Comparison of ENCODE assay signal across 1 cellular context in genomic region chr14:90256354-90257131, GRCh38.
TF ChIP-seq lines count a peak whose summit lies in the region.

PSMC1 (plus strand) TSS chr14:90256553; CDS start chr14:90256598, 45 bp downstream.

TF ChIP-seq in K562, 482 proteins besides CTCF, POLR2A, EP300 and RAD21 (continued from another document and continues in another):
- TF ChIP-seq E2F6 (IDR thresholded peaks at IDR 0.05; ENCODE audit: borderline replicate concordance in 1 of 2, extremely low read depth in 1 of 2, insufficient read depth in 1 of 2, insufficient read length in 1 of 2, low read depth in 1 of 2, low read length in 1 of 2, poor library complexity in 1 of 2, severe bottlenecking in 1 of 2) = peak in 1 of 2 experiments; percentile 56
- no peak for TF ChIP-seq KAT7 (CRISPR knock-in tag; IDR thresholded peaks at IDR 0.05; ENCODE audit: borderline replicate concordance)
- TF ChIP-seq SIN3B (IDR thresholded peaks at IDR 0.05; ENCODE audit: low read depth) = peak; percentile 44; the same call in 1 of the 2 replicates
- TF ChIP-seq PHF8 (IDR thresholded peaks at IDR 0.05; ENCODE audit: borderline replicate concordance, low read length) = peak; percentile 87
- TF ChIP-seq ZNF511 (CRISPR knock-in tag; IDR thresholded peaks at IDR 0.05) = peak; percentile 47; the same call in 1 of the 2 replicates
- TF ChIP-seq ZBTB40 (IDR thresholded peaks at IDR 0.05) = peak; percentile 95
- TF ChIP-seq ZBTB40 (CRISPR knock-in tag; IDR thresholded peaks at IDR 0.05) = no peak
- no peak for TF ChIP-seq BRCA1 (IDR thresholded peaks at IDR 0.05)
- no peak for TF ChIP-seq BRCA1 (CRISPR knock-in tag; IDR thresholded peaks at IDR 0.05)
- TF ChIP-seq ETV5 (CRISPR knock-in tag; IDR thresholded peaks at IDR 0.05; ENCODE audit: low read depth) = peak; percentile 69; the same call in 1 of the 2 replicates
- TF ChIP-seq HMG20A (CRISPR knock-in tag; conservative IDR thresholded peaks at IDR 0.05) = no peak
- no peak for TF ChIP-seq DPF2 (IDR thresholded peaks at IDR 0.05)
- TF ChIP-seq KDM4B (IDR thresholded peaks at IDR 0.05; ENCODE audit: borderline replicate concordance in 2 of 2, low read depth in 1 of 2) = peak in 1 of 2 experiments; percentile 57; a peak in 1 of 4 replicates
- peak in 1 of 2 experiments; percentile 47; a peak in 2 of 4 replicates for TF ChIP-seq TBL1XR1 (IDR thresholded peaks at IDR 0.05; ENCODE audit: low read length in 2 of 2)
- peak; percentile 20; the same call in 1 of the 2 replicates for TF ChIP-seq ESRRA (IDR thresholded peaks at IDR 0.05; ENCODE audit: borderline replicate concordance, low read depth)
- peak; percentile 26; the same call in 1 of the 2 replicates for TF ChIP-seq TOE1 (IDR thresholded peaks at IDR 0.05; ENCODE audit: borderline replicate concordance)
- no peak for TF ChIP-seq TOE1 (CRISPR knock-in tag; IDR thresholded peaks at IDR 0.05; ENCODE audit: borderline replicate concordance, low read depth)
- TF ChIP-seq PURB (CRISPR knock-in tag; IDR thresholded peaks at IDR 0.05; ENCODE audit: low read depth) = no peak
- peak; percentile 94 for TF ChIP-seq ZNF407 (IDR thresholded peaks at IDR 0.05; ENCODE audit: low read depth)
- peak; percentile 56; the same call in 1 of the 2 replicates for TF ChIP-seq ZBED1 (IDR thresholded peaks at IDR 0.05)
- TF ChIP-seq ZNF165 (CRISPR knock-in tag; IDR thresholded peaks at IDR 0.05; ENCODE audit: borderline replicate concordance) = no peak
- 0 out of 4 replicates have a peak, but pooled peaks of 1 of the 2 experiments have one; percentile 18 for TF ChIP-seq NRF1 (conservative IDR thresholded peaks at IDR 0.05 in 1 of 2, IDR thresholded peaks at IDR 0.05 in 1 of 2)
- peak; percentile 88 for TF ChIP-seq ELF1 (tag; IDR thresholded peaks at IDR 0.05)
- 0 out of 2 replicates have a peak, but pooled peaks have one; percentile 4 for TF ChIP-seq ZNF512 (tag; IDR thresholded peaks at IDR 0.05)
- no peak for TF ChIP-seq BACH1 (tag; IDR thresholded peaks at IDR 0.05)
- TF ChIP-seq ZNF316 (IDR thresholded peaks at IDR 0.05) = peak; percentile 77
- peak; percentile 66; the same call in 1 of the 2 replicates for TF ChIP-seq BRD4 (IDR thresholded peaks at IDR 0.05)
- no peak for TF ChIP-seq ATF1 (CRISPR knock-in tag; IDR thresholded peaks at IDR 0.05)
- peak; percentile 62 for TF ChIP-seq ATF1 (tag; IDR thresholded peaks at IDR 0.05)
- TF ChIP-seq ZFX (CRISPR knock-in tag; IDR thresholded peaks at IDR 0.05) = peak; percentile 88
- peak; percentile 92 for TF ChIP-seq RBFOX2 (IDR thresholded peaks at IDR 0.05; ENCODE audit: low read depth, low read length)
- peak; percentile 67 for TF ChIP-seq POLR2H (tag; IDR thresholded peaks at IDR 0.05; ENCODE audit: low read depth)
- TF ChIP-seq BCL6 (CRISPR knock-in tag; IDR thresholded peaks at IDR 0.05) = no peak
- peak; percentile 75 for TF ChIP-seq MAFG (tag; conservative IDR thresholded peaks at IDR 0.05)
- peak; percentile 34; the same call in 1 of the 2 replicates for TF ChIP-seq TRIM28 (IDR thresholded peaks at IDR 0.05)
- peak; percentile 67 for TF ChIP-seq TAF9B (IDR thresholded peaks at IDR 0.05; ENCODE audit: partially characterized antibody)
- TF ChIP-seq CBX1 (IDR thresholded peaks at IDR 0.05; ENCODE audit: low read depth) = peak; percentile 83
- TF ChIP-seq PKNOX1 (IDR thresholded peaks at IDR 0.05) = peak; percentile 41; the same call in 1 of the 2 replicates
